Comparison of ENCODE assay signal across 20 cellular contexts in the genomic region with DNA sequence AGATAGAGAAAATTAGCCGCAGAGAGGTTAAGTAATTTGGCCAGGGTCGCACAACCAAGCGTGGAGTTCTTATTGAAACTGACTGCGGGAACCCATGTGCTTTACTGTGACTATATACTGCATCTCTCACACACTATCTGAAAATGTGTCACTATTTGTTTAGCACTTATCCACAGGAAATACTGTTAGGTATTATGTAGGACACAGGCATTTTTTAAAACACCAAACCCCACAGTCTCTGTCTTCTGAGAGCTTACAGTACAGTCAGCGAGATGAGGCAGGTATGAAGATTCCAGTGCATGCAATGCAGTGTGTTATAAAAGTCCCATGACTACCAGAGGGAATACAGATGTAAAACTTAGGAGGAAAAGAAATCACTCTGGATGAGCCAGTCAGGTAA. TPM values are rescaled to one million over a fixed set of nuclear protein-coding genes. Genes with fewer than 3 reads are reported as not detected.
DNase-seq lines count a peak whose midpoint lies in the region; ATAC-seq, FAIRE-seq and TF ChIP-seq lines count a peak whose summit lies in the region.
"Had no signal": no experiment of that assay in that cellular context is flagged by ENCODE, and none has a peak within 500 bp of the region (broad histone marks: within the 10 kb centered on the region; RNA-seq: fewer than 3 reads in every experiment).

No MANE protein-coding gene starts in this region.

- H3K27me3 Mint-ChIP-seq in CD8-positive, alpha-beta memory T cell = no peaks in the 10 kb centered on the region
- H3K27me3 Mint-ChIP-seq in naive thymus-derived CD8-positive, alpha-beta T cell = no peaks in the 10 kb centered on the region
- H3K27me3 Mint-ChIP-seq in type B pancreatic cell = no peaks in the 10 kb centered on the region

- POLR2A ChIA-PET in CD8-positive, alpha-beta memory T cell (lab: Charles Lee) = interaction anchor here (5.4 to 6.4 kb wide), 2 partner anchors 10 to 11 kb away, joined by 30 to 69 read pairs; a partner anchor contains a TSS
- POLR2A ChIA-PET in GM12878 (lab: Charles Lee) = interaction anchor here (0.6 to 0.9 kb wide), 2 partner anchors 86 to 87 kb away, joined by 3 to 5 read pairs; no protein-coding TSS in a partner anchor
- POLR2A ChIA-PET in naive thymus-derived CD8-positive, alpha-beta T cell (lab: Charles Lee) = interaction anchor here (0.9 to 18.6 kb wide), 7 partner anchors 8 to 53 kb away, joined by 3 to 564 read pairs (median 14); a partner anchor contains a TSS

- ATAC-seq in GM12878 = no peak
- peak; percentile 53 to 58 for ATAC-seq in naive thymus-derived CD8-positive, alpha-beta T cell
- no peak for ATAC-seq in GM18868 (IDR thresholded peaks at IDR 0.05; ENCODE audit: unreplicated experiment)
- ATAC-seq: heart right ventricle had no signal

- TSS peak; percentile 16 for BruUV-seq in GM12878 (replicated peaks; lab: Mats Ljungman, UMichigan)

- H3K9me3 ChIP-seq in CD8-positive, alpha-beta memory T cell (ENCODE audit: low read length) = no peaks in the 10 kb centered on the region
- no peaks in the 10 kb centered on the region for H3K9me3 ChIP-seq in GM12878 (replicated peaks; ENCODE audit: control insufficient read depth, insufficient read depth, low read length)
- H3K9me3 ChIP-seq: BE2C, heart right ventricle had no signal

- TF ChIP-seq POLR2A in GM12878 (IDR thresholded peaks at IDR 0.05; ENCODE audit: low read depth, low read length) = no peak

- H3K4me1 Mint-ChIP-seq in CD8-positive, alpha-beta memory T cell = peaks cover 44 to 67% (median 64%) of the 10 kb centered on the region in 3 donors
- peaks cover 15 to 59% (median 43%) of the 10 kb centered on the region in 4 donors for H3K4me1 Mint-ChIP-seq in naive thymus-derived CD8-positive, alpha-beta T cell
- no peaks in the 10 kb centered on the region for H3K4me1 Mint-ChIP-seq in type B pancreatic cell (ENCODE audit: unreplicated experiment)

- H2AFZ ChIP-seq in GM12878 (ENCODE audit: control insufficient read depth, low read depth, low read length) = no peak overlapping the region

- TF ChIP-seq CTCF in GM12878 (IDR thresholded peaks at IDR 0.05 in 2 of 3, conservative IDR thresholded peaks at IDR 0.05 in 1 of 3; ENCODE audit: control insufficient read depth in 2 of 3, extremely low read depth in 1 of 3, insufficient read depth in 1 of 3, low read depth in 3 of 3, low read length in 3 of 3) = no peak
- no peak for TF ChIP-seq CTCF in type B pancreatic cell (conservative IDR thresholded peaks at IDR 0.05)

- peak overlapping the region; percentile 14 for H3K27ac ChIP-seq in CD8-positive, alpha-beta memory T cell (ENCODE audit: low read depth, low read length)
- no peak overlapping the region for H3K27ac ChIP-seq in GM12878 (ENCODE audit: control insufficient read depth, insufficient read depth)
- H3K27ac ChIP-seq: heart right ventricle had no signal

- intact Hi-C loops in GM12878 (cut with micrococcal nuclease; ENCODE audit: unreplicated experiment) = no loop called here

- no peak for TF ChIP-seq EP300 in GM12878 (IDR thresholded peaks at IDR 0.05; ENCODE audit: borderline replicate concordance in 1 of 2, control insufficient read depth in 1 of 2, low read depth in 2 of 2, low read length in 2 of 2)

- no peak overlapping the region for H3K4me3 ChIP-seq in CD8-positive, alpha-beta memory T cell (ENCODE audit: low read length)
- H3K4me3 ChIP-seq in GM12878 = no peak overlapping the region
- H3K4me3 ChIP-seq: heart right ventricle, lung had no signal

- peak; percentile 58 for FAIRE-seq in HTR-8/SVneo (lab: Jason Lieb, UNC)
- FAIRE-seq in GM12878 (lab: Jason Lieb, UNC) = no peak
- FAIRE-seq: islet of Langerhans had no signal

- H3K9ac ChIP-seq in GM12878 (ENCODE audit: control insufficient read depth, insufficient read depth, low read length) = no peak overlapping the region

- CTCF ChIA-PET in CD8-positive, alpha-beta memory T cell (lab: Charles Lee) = interaction anchor here (1.3 to 3.5 kb wide), 4 partner anchors 10 to 65 kb away, joined by 3 to 21 read pairs (median 13); a partner anchor contains a TSS
- CTCF ChIA-PET in GM12878 (lab: Yijun Ruan, JAX) = interaction anchor here (1.0 to 1.4 kb wide), 2 partner anchors 65 to 134 kb away, joined by 3 read pairs; no protein-coding TSS in a partner anchor

- in situ Hi-C loops in GM12878 (cut with MboI) = loop anchor here (10.0 kb wide), 1 partner anchor 381 kb away; no protein-coding TSS in a partner anchor

- H3K4me3 Mint-ChIP-seq in CD8-positive, alpha-beta memory T cell = peak overlapping the region; percentile 78 to 98 (median 83)
- peak overlapping the region; percentile 2 to 72 (median 54) for H3K4me3 Mint-ChIP-seq in naive thymus-derived CD8-positive, alpha-beta T cell
- H3K4me3 Mint-ChIP-seq in type B pancreatic cell = no peak overlapping the region

- H3K4me1 ChIP-seq in CD8-positive, alpha-beta memory T cell (ENCODE audit: insufficient read depth, low read length) = peaks cover 38% of the 10 kb centered on the region
- no peaks in the 10 kb centered on the region for H3K4me1 ChIP-seq in GM12878 (ENCODE audit: control insufficient read depth, insufficient read depth, low read length)
- H3K4me1 ChIP-seq: BE2C, heart right ventricle had no signal

- H3K36me3 Mint-ChIP-seq in CD8-positive, alpha-beta memory T cell = peaks cover 7 to 74% (median 17%) of the 10 kb centered on the region in 3 donors
- H3K36me3 Mint-ChIP-seq in naive thymus-derived CD8-positive, alpha-beta T cell = peaks cover 20 to 79% (median 54%) of the 10 kb centered on the region in 3 donors
- H3K36me3 Mint-ChIP-seq in type B pancreatic cell = peaks cover 18% of the 10 kb centered on the region

- H3K27ac Mint-ChIP-seq in CD8-positive, alpha-beta memory T cell = peak overlapping the region; percentile 52 to 95 (median 81)
- peak overlapping the region; percentile 19 to 94 (median 86) for H3K27ac Mint-ChIP-seq in naive thymus-derived CD8-positive, alpha-beta T cell
- H3K27ac Mint-ChIP-seq in type B pancreatic cell = no peak overlapping the region

- RAD21 ChIA-PET in GM12878 (lab: Charles Lee; ENCODE audit: unreplicated experiment) = interaction anchor here (0.7 to 1.5 kb wide), 4 partner anchors 12 to 393 kb away, joined by 3 to 4 read pairs (median 3); a partner anchor contains a TSS

- peaks cover 12% of the 10 kb centered on the region for H3K36me3 ChIP-seq in CD8-positive, alpha-beta memory T cell (ENCODE audit: insufficient read depth, low read length)
- peaks cover 0 to 7% of the 10 kb centered on the region in 2 experiments; a peak in 2 of 4 replicates for H3K36me3 ChIP-seq in GM12878 (ENCODE audit: control insufficient read depth in 2 of 2, insufficient read depth in 2 of 2, low read length in 1 of 2)
- H3K36me3 ChIP-seq: BE2C had no signal

- H3K4me2 ChIP-seq in GM12878 (ENCODE audit: control insufficient read depth, insufficient read depth) = no peak overlapping the region

- 98% methylated on average over 5 of the region's 5 CpGs for WGBS in GM12878 (ENCODE audit: insufficient coverage, insufficient replicate concordance, low lambda C conversion rate, missing lambda C conversion rate)

- no peaks in the 10 kb centered on the region for H3K9me3 Mint-ChIP-seq in CD8-positive, alpha-beta memory T cell
- peaks cover 0 to 1% (median 0%) of the 10 kb centered on the region in 9 donors for H3K9me3 Mint-ChIP-seq in naive thymus-derived CD8-positive, alpha-beta T cell
- H3K9me3 Mint-ChIP-seq in type B pancreatic cell = no peaks in the 10 kb centered on the region

- DNase-seq in CD8-positive, alpha-beta memory T cell = peak in 1 of 5 donors; percentile 14
- DNase-seq in HTR-8/SVneo (ENCODE audit: insufficient read length, low spot score) = no peak
- DNase-seq in GM12878 (ENCODE audit: low read depth, low spot score) = no peak
- no peak for DNase-seq in naive thymus-derived CD8-positive, alpha-beta T cell
- DNase-seq in T-helper 9 cell = no peak
- DNase-seq in type B pancreatic cell (ENCODE audit: extremely low spot score, unreplicated experiment) = no peak
- DNase-seq: BE2C; central memory CD4-positive, alpha-beta T cell; DMS 273 treated with DMSO at 0.1 percent for 48 hours; effector CD4-positive, alpha-beta T cell; heart right ventricle; NCI-H1105; NCI-H2107; NCI-H526; posterior cingulate gyrus; stimulated activated CD4-positive, alpha-beta T cell treated with anti-CD3 and anti-CD28 coated beads, Interleukin-2, amount 100 ng/mL, for 48 hours; substantia nigra had no signal

- no peaks in the 10 kb centered on the region for H4K20me1 ChIP-seq in GM12878 (ENCODE audit: control insufficient read depth, insufficient read depth)

- no peak for TF ChIP-seq RAD21 in GM12878 (IDR thresholded peaks at IDR 0.05; ENCODE audit: insufficient read depth, low read depth, low read length)

- SMC1A ChIA-PET in GM12878 (lab: Charles Lee; ENCODE audit: uncharacterized antibody, unreplicated experiment) = interaction anchor here (0.7 to 4.5 kb wide), 5 partner anchors 9 to 105 kb away, joined by 3 to 30 read pairs (median 4); no protein-coding TSS in a partner anchor

- H3K27me3 ChIP-seq in CD8-positive, alpha-beta memory T cell (ENCODE audit: insufficient read depth, low read length, poor library complexity, severe bottlenecking) = no peaks in the 10 kb centered on the region
- no peaks in the 10 kb centered on the region for H3K27me3 ChIP-seq in GM12878 (replicated peaks in 1 of 2; ENCODE audit: control insufficient read depth in 2 of 2, insufficient read depth in 2 of 2, low read length in 1 of 2)
- H3K27me3 ChIP-seq: BE2C, heart right ventricle had no signal

- no peaks in the 10 kb centered on the region for H3K79me2 ChIP-seq in GM12878 (ENCODE audit: control insufficient read depth, insufficient read depth, low read length)

RNA-seq across cellular contexts. Expression of a gene that starts 11.3 kb away (rescaled TPM):
- total RNA-seq in CD8-positive, alpha-beta memory T cell = 10 to 100 TPM; 82.9 to 86.4 TPM
- 247 TPM for polyA plus RNA-seq in CD8-positive, alpha-beta memory T cell
- 234 and 242 TPM in 2 replicates for total RNA-seq in GM12878 (2013; cell fraction: nucleolus; rRNA removed)
- total RNA-seq in GM12878 (2014; rRNA removed) (35.7 and 47.3 TPM in 2 replicates), GM12878 (2014; rRNA removed; fragmentation: Illumina TruSeq; extraction: Trizol) (34.9 and 35.4 TPM in 2 replicates), GM12878 (2021) (34.8 and 35.1 TPM in 2 replicates), type B pancreatic cell (ENCODE audit: low replicate concordance) (49.1 and 51.0 TPM in 2 replicates)
- 20.0 TPM for polyA plus RNA-seq in GM12878 (2011; ENCODE audit: low read depth)
- polyA plus RNA-seq in GM12878 (2011; rRNA removed) (107 and 128 TPM in 2 replicates), GM12878 (2014; fragmentation: Illumina TruSeq; extraction: Trizol) (46.2 and 61.4 TPM in 2 replicates), GM12878 (2014; fragmentation: Nextera tagmentation; extraction: Ambion mirVana) (10 to 100 TPM; 10.0 to 10.4 TPM), GM12878 (2014; rRNA removed) (34.9 and 45.9 TPM in 2 replicates), GM12878 (2016; fragmentation: Nextera tagmentation; extraction: Ambion mirVana) (10 to 100 TPM; 42.3 to 42.5 TPM)
- polyA plus RNA-seq in GM12878 (2011; cell fraction: cytosol; rRNA removed) = 41.5 and 48.6 TPM in 2 replicates
- polyA plus RNA-seq in GM12878 (2011; cell fraction: nucleus; rRNA removed) = 194 and 278 TPM in 2 replicates
- polyA plus RNA-seq in GM12878 (2012) = 23.3 and 34.7 TPM in 2 replicates
- 51.6 and 59.2 TPM in 2 replicates for polyA minus RNA-seq in GM12878 (2011; rRNA and poly(A)+ RNA removed)
- 26.2 and 26.9 TPM in 2 replicates for polyA minus RNA-seq in GM12878 (2011; cell fraction: cytosol; rRNA and poly(A)+ RNA removed)
- 51.6 and 70.0 TPM in 2 replicates for polyA minus RNA-seq in GM12878 (2011; cell fraction: nucleus; rRNA and poly(A)+ RNA removed)
- total RNA-seq in naive thymus-derived CD8-positive, alpha-beta T cell = 100 to 1,000 TPM; 593 to 608 TPM
- polyA plus RNA-seq in naive thymus-derived CD8-positive, alpha-beta T cell = 100 to 1,000 TPM; 245 to 302 (median 262) TPM

RNA-seq across cellular contexts. Expression of a gene that starts 57.5 kb away (rescaled TPM):
- 10 to 100 TPM; 30.0 to 31.5 TPM for total RNA-seq in CD8-positive, alpha-beta memory T cell
- polyA plus RNA-seq in CD8-positive, alpha-beta memory T cell = 55.6 TPM
- total RNA-seq in GM12878 (2013; cell fraction: nucleolus; rRNA removed) = 45.2 and 53.2 TPM in 2 replicates
- total RNA-seq in GM12878 (2014; rRNA removed) (15.2 and 16.2 TPM in 2 replicates), GM12878 (2014; rRNA removed; fragmentation: Illumina TruSeq; extraction: Trizol) (10.2 and 12.6 TPM in 2 replicates), GM12878 (2021) (11.8 and 13.1 TPM in 2 replicates), type B pancreatic cell (ENCODE audit: low replicate concordance) (35.4 and 84.8 TPM in 2 replicates)
- polyA plus RNA-seq in GM12878 (2011; ENCODE audit: low read depth) = 11.1 TPM
- polyA plus RNA-seq in GM12878 (2011; rRNA removed) (22.9 and 27.3 TPM in 2 replicates), GM12878 (2014; fragmentation: Illumina TruSeq; extraction: Trizol) (14.1 and 16.4 TPM in 2 replicates), GM12878 (2014; fragmentation: Nextera tagmentation; extraction: Ambion mirVana) (10 to 100 TPM; 11.4 to 13.1 TPM), GM12878 (2014; rRNA removed) (12.4 and 12.5 TPM in 2 replicates), GM12878 (2016; fragmentation: Nextera tagmentation; extraction: Ambion mirVana) (10 to 100 TPM; 16.1 to 16.6 TPM)
- 12.5 and 13.5 TPM in 2 replicates for polyA plus RNA-seq in GM12878 (2011; cell fraction: cytosol; rRNA removed)
- polyA plus RNA-seq in GM12878 (2011; cell fraction: nucleus; rRNA removed) = 24.3 and 25.1 TPM in 2 replicates
- 11.2 and 11.3 TPM in 2 replicates for polyA plus RNA-seq in GM12878 (2012)
- polyA minus RNA-seq in GM12878 (2011; rRNA and poly(A)+ RNA removed) = 21.2 and 23.3 TPM in 2 replicates
- polyA minus RNA-seq in GM12878 (2011; cell fraction: cytosol; rRNA and poly(A)+ RNA removed) = 4.4 and 5.6 TPM in 2 replicates
- 9.3 and 20.3 TPM in 2 replicates for polyA minus RNA-seq in GM12878 (2011; cell fraction: nucleus; rRNA and poly(A)+ RNA removed)
- 100 to 1,000 TPM; 155 to 159 TPM for total RNA-seq in naive thymus-derived CD8-positive, alpha-beta T cell
- 100 to 1,000 TPM in 2 of 3 donors, 10 to 100 TPM in 1; 60.3 to 124 (median 114) TPM for polyA plus RNA-seq in naive thymus-derived CD8-positive, alpha-beta T cell

Comparison
In these comparisons a context has a peak if more than half of its experiments do, and no peak if none do; other contexts are left out.
1. ATAC-seq: peak in naive thymus-derived CD8-positive, alpha-beta T cell (2 of 2); none in GM12878 (single experiment) and GM18868 (single experiment).